1 cellular context compared by ENCODE assay signal in genomic region chr2:232486558-232487384, GRCh38.
A peak's percentile ranks its signal among the peaks of the same experiment; 100 is the strongest.
TF ChIP-seq lines count a peak whose summit lies in the region.

No MANE protein-coding gene starts in this region.

TF ChIP-seq in HepG2, 621 proteins besides CTCF, POLR2A, EP300 and RAD21 (continues in another document):
- TF ChIP-seq IKZF1 (IDR thresholded peaks at IDR 0.05) (no peak), ZNF136 (CRISPR knock-in tag; IDR thresholded peaks at IDR 0.05; ENCODE audit: low read depth) (no peak), TBP (CRISPR knock-in tag; IDR thresholded peaks at IDR 0.05) (no peak), NCOA2 (CRISPR knock-in tag; IDR thresholded peaks at IDR 0.05) (no peak), AHDC1 (CRISPR knock-in tag; IDR thresholded peaks at IDR 0.05; ENCODE audit: borderline replicate concordance) (no peak), ZNF530 (CRISPR knock-in tag; IDR thresholded peaks at IDR 0.05; ENCODE audit: low read depth) (no peak), ZBTB44 (CRISPR knock-in tag; IDR thresholded peaks at IDR 0.05) (no peak), HNF1A (IDR thresholded peaks at IDR 0.05; ENCODE audit: low read depth) (no peak), HNF1A (CRISPR knock-in tag; IDR thresholded peaks at IDR 0.05; ENCODE audit: borderline replicate concordance) (no peak), ETV5 (CRISPR knock-in tag; IDR thresholded peaks at IDR 0.05; ENCODE audit: borderline replicate concordance) (no peak), MATR3 (CRISPR knock-in tag; IDR thresholded peaks at IDR 0.05) (no peak), STAG1 (CRISPR knock-in tag; IDR thresholded peaks at IDR 0.05) (no peak), ZNF629 (CRISPR knock-in tag; conservative IDR thresholded peaks at IDR 0.05) (no peak), ZKSCAN8 (CRISPR knock-in tag; IDR thresholded peaks at IDR 0.05; ENCODE audit: borderline replicate concordance) (no peak), FOXP4 (CRISPR knock-in tag; IDR thresholded peaks at IDR 0.05) (no peak), PAWR (CRISPR knock-in tag; IDR thresholded peaks at IDR 0.05; ENCODE audit: borderline replicate concordance) (no peak), ZFP36L1 (CRISPR knock-in tag; IDR thresholded peaks at IDR 0.05) (no peak), ZNF777 (CRISPR knock-in tag; IDR thresholded peaks at IDR 0.05) (peak; percentile 25; the same call in 1 of the 2 replicates), HNRNPLL (IDR thresholded peaks at IDR 0.05; ENCODE audit: low read depth, low read length, poor library complexity, severe bottlenecking) (peak; percentile 13), REPIN1 (CRISPR knock-in tag; IDR thresholded peaks at IDR 0.05; ENCODE audit: borderline replicate concordance, low read depth) (no peak), ZNF800 (CRISPR knock-in tag; IDR thresholded peaks at IDR 0.05) (0 out of 2 replicates have a peak, but pooled peaks have one; percentile 51), DNMT3B (CRISPR knock-in tag; conservative IDR thresholded peaks at IDR 0.05) (no peak), HES4 (CRISPR knock-in tag; IDR thresholded peaks at IDR 0.05; ENCODE audit: borderline replicate concordance) (no peak), ZNF510 (CRISPR knock-in tag; IDR thresholded peaks at IDR 0.05; ENCODE audit: low read depth) (no peak), TOPORS (CRISPR knock-in tag; IDR thresholded peaks at IDR 0.05) (no peak), TFDP2 (CRISPR knock-in tag; IDR thresholded peaks at IDR 0.05) (no peak), IRX3 (CRISPR knock-in tag; IDR thresholded peaks at IDR 0.05; ENCODE audit: borderline replicate concordance, low read depth) (no peak), ZNF3 (CRISPR knock-in tag; IDR thresholded peaks at IDR 0.05) (no peak), E2F2 (CRISPR knock-in tag; IDR thresholded peaks at IDR 0.05; ENCODE audit: borderline replicate concordance) (no peak), ZNF513 (CRISPR knock-in tag; conservative IDR thresholded peaks at IDR 0.05) (no peak), U2AF1 (optimal IDR thresholded peaks at IDR 0.05; ENCODE audit: low read depth, low read length) (no peak), EZH2 (conservative IDR thresholded peaks at IDR 0.05; ENCODE audit: low read depth, low read length) (peak; percentile 90), ATF5 (CRISPR knock-in tag; IDR thresholded peaks at IDR 0.05; ENCODE audit: low read depth) (no peak), MNT (IDR thresholded peaks at IDR 0.05) (no peak)
